In genomic region chr17:64635647-64636305, GRCh38 we compare ENCODE assay signal across 8 cellular contexts. TPM values are rescaled to one million over a fixed set of nuclear protein-coding genes. Genes with fewer than 3 reads are reported as not detected.
DNase-seq lines count a peak whose midpoint lies in the region; ATAC-seq, FAIRE-seq and TF ChIP-seq lines count a peak whose summit lies in the region.

No MANE protein-coding gene starts in this region.

- H3K4me3 ChIP-seq in fibroblast of pulmonary artery (replicated peaks; ENCODE audit: low read depth, low read length) (no peak overlapping the region), H7 (ENCODE audit: insufficient read depth, low read depth, low read length) (no peak overlapping the region)

- no peaks in the 10 kb centered on the region for H3K36me3 ChIP-seq in H7 (replicated peaks; ENCODE audit: control insufficient read depth, insufficient read depth, low read length)

- no peaks in the 10 kb centered on the region for H3K27me3 ChIP-seq in H7 (ENCODE audit: control insufficient read depth, insufficient read depth, low read length)

- DNase-seq in GM12891 (ENCODE audit: insufficient read length, low spot score) (no peak), MV-4-11 (lab: John Stamatoyannopoulos, UW) (peak; percentile 69), fibroblast of pulmonary artery (ENCODE audit: low read depth) (peak; percentile 82), caudate nucleus (lab: John Stamatoyannopoulos, UW) (no peak), H7 (no peak), NCI-H2196 (lab: John Stamatoyannopoulos, UW; ENCODE audit: unreplicated experiment) (no peak), NCI-H2081 (lab: John Stamatoyannopoulos, UW) (no peak)

- TF ChIP-seq CTCF in fibroblast of pulmonary artery (IDR thresholded peaks at IDR 0.05; ENCODE audit: low read length, missing control alignments): no peak

- ATAC-seq in GM21825 (IDR thresholded peaks at IDR 0.05; ENCODE audit: unreplicated experiment): peak; percentile 73

- FAIRE-seq in GM12891 (lab: Jason Lieb, UNC): peak; percentile 91

- no peak overlapping the region for H3K27ac ChIP-seq in caudate nucleus (ENCODE audit: low read depth, low read length)

- no peak for TF ChIP-seq POLR2A in GM12891 (IDR thresholded peaks at IDR 0.05; ENCODE audit: low read depth, low read length)

TF ChIP-seq in GM12891, 5 proteins besides CTCF, POLR2A, EP300 and RAD21:
- TF ChIP-seq TAF1 (IDR thresholded peaks at IDR 0.05; ENCODE audit: low read depth, low read length): no peak
- TF ChIP-seq POU2F2 (IDR thresholded peaks at IDR 0.05; ENCODE audit: low read depth, low read length): no peak
- TF ChIP-seq PAX5 (IDR thresholded peaks at IDR 0.05; ENCODE audit: insufficient read depth, low read length, severe bottlenecking): no peak
- no peak; the same call in 1 of the 2 replicates for TF ChIP-seq SPI1 (IDR thresholded peaks at IDR 0.05; ENCODE audit: low read depth, low read length)
- TF ChIP-seq POLR2AphosphoS5 (IDR thresholded peaks at IDR 0.05; ENCODE audit: low read depth, low read length): no peak
TF ChIP-seq in GM12891: peak in this region for 0.

RNA-seq across cellular contexts. Expression of gene SMURF2, which starts 26.3 kb away (rescaled TPM):
- polyA plus RNA-seq in GM12891 (2012; ENCODE audit: low read depth, missing spikeins): 3.7 TPM
- 33.9 and 36.2 TPM in 2 replicates for total RNA-seq in H7 (2014; rRNA removed; shearing (Covaris generic))

Comparison
In these comparisons a context has a peak if more than half of its experiments do, and no peak if none do; other contexts are left out.
1. DNase-seq: peak in MV-4-11 (single experiment) and fibroblast of pulmonary artery (single experiment); none in GM12891 (single experiment), caudate nucleus (0 of 61), H7 (single experiment), NCI-H2196 (single experiment) and NCI-H2081 (0 of 2).